In genomic region chr5:96329886-96330531, GRCh38 we compare ENCODE assay signal across 1 cellular context.
TF ChIP-seq lines count a peak whose summit lies in the region.

No MANE protein-coding gene starts in this region.

TF ChIP-seq in endothelial cell of umbilical vein, 7 proteins besides CTCF, POLR2A, EP300 and RAD21 (continued from another document):
- peak; percentile 41 for TF ChIP-seq FOS (IDR thresholded peaks at IDR 0.05; ENCODE audit: borderline replicate concordance, insufficient read depth, low read length)
